Comparison of ENCODE assay signal across 19 cellular contexts in genomic region chr20:18973499-18974173, GRCh38.
DNase-seq lines count a peak whose midpoint lies in the region; ATAC-seq and TF ChIP-seq lines count a peak whose summit lies in the region.
"Had no signal": no experiment of that assay in that cellular context is flagged by ENCODE, and none has a peak within 500 bp of the region (broad histone marks: within the 10 kb centered on the region; RNA-seq: fewer than 3 reads in every experiment).

No MANE protein-coding gene starts in this region.

- intact Hi-C loops in adrenal gland (cut with DNase I) = no loop called here
- intact Hi-C loops in thyroid gland (cut with DNase I) = no loop called here

- H3K36me3 ChIP-seq in adrenal gland (replicated peaks in 1 of 2) (no peaks in the 10 kb centered on the region), thyroid gland (no peaks in the 10 kb centered on the region)

- no peak overlapping the region for H3K4me3 Mint-ChIP-seq in nephron progenitor cell
- H3K4me3 Mint-ChIP-seq: activated naive CD8-positive, alpha-beta T cell; CD4-positive, alpha-beta T cell had no signal

- ATAC-seq in HG02623 (IDR thresholded peaks at IDR 0.05; ENCODE audit: unreplicated experiment) = no peak

- H3K4me1 ChIP-seq in adrenal gland (replicated peaks in 1 of 2) = peaks cover 4 to 9% of the 10 kb centered on the region in 2 donors
- H3K4me1 ChIP-seq in thyroid gland = peaks cover 0 to 7% of the 10 kb centered on the region in 2 donors

- H3K36me3 Mint-ChIP-seq in nephron progenitor cell (ENCODE audit: low read depth) = no peaks in the 10 kb centered on the region
- H3K36me3 Mint-ChIP-seq: activated naive CD8-positive, alpha-beta T cell had no signal

- no peak overlapping the region for H3K4me3 ChIP-seq in adrenal gland
- H3K4me3 ChIP-seq in fibroblast of mammary gland (ENCODE audit: control insufficient read depth, low read depth, low read length) = no peak overlapping the region
- H3K4me3 ChIP-seq in thyroid gland (replicated peaks in 1 of 3) = no peak overlapping the region
- H3K4me3 ChIP-seq: PC-9, SK-N-MC had no signal

- H3K9me3 Mint-ChIP-seq in nephron progenitor cell = no peaks in the 10 kb centered on the region
- H3K9me3 Mint-ChIP-seq: CD4-positive, alpha-beta T cell had no signal

- TF ChIP-seq CTCF in adrenal gland (IDR thresholded peaks at IDR 0.05) (no peak), fibroblast of mammary gland (conservative IDR thresholded peaks at IDR 0.05; ENCODE audit: control insufficient read depth, insufficient read depth, low read depth, low read length) (no peak), nephron progenitor cell (IDR thresholded peaks at IDR 0.05) (no peak), thyroid gland (IDR thresholded peaks at IDR 0.05) (no peak)

- H3K9me3 ChIP-seq in adrenal gland (replicated peaks in 1 of 3) = no peaks in the 10 kb centered on the region
- H3K9me3 ChIP-seq in thyroid gland = no peaks in the 10 kb centered on the region

- 17 to 32% (median 30%) methylated on average over 5 to 7 of the region's 7 CpGs for WGBS in adrenal gland, 4 donors
- 72 to 76% methylated on average over 7 of the region's 7 CpGs for WGBS in thyroid gland, 2 donors

- peaks cover 6% of the 10 kb centered on the region for H3K4me1 Mint-ChIP-seq in nephron progenitor cell

- DNase-seq in adrenal gland (peak; percentile 73 to 92 (median 87)), fibroblast of mammary gland (ENCODE audit: low read depth) (peak; percentile 10), nephron progenitor cell (no peak), thyroid gland (peak; percentile 23 to 30), NCI-H187 (lab: John Stamatoyannopoulos, UW) (no peak), epidermal melanocyte (ENCODE audit: insufficient read length, low spot score) (no peak), A172 (ENCODE audit: low spot score) (no peak)
- DNase-seq: activated CD8-positive, alpha-beta memory T cell treated with anti-CD3 and anti-CD28 coated beads for 24 hours; CD4-positive, alpha-beta T cell; DMS79 treated with DMSO at 0.1 percent for 48 hours; hippocampal formation; Kasumi-1; NCI-H2171 treated with DMSO at 0.1 percent for 48 hours; PC-9; stimulated activated CD4-positive, alpha-beta T cell treated with anti-CD3 and anti-CD28 coated beads, Interleukin-4, amount 100 ng/mL, for 1 hour; T-helper 9 cell had no signal

- H3K27me3 ChIP-seq in adrenal gland (no peaks in the 10 kb centered on the region), thyroid gland (no peaks in the 10 kb centered on the region)

- H3K27me3 Mint-ChIP-seq in nephron progenitor cell (ENCODE audit: low read depth, poor library complexity) = peaks cover 4% of the 10 kb centered on the region
- H3K27me3 Mint-ChIP-seq: CD4-positive, alpha-beta T cell had no signal

- H3K27ac ChIP-seq in adrenal gland (peak overlapping the region in 3 of 5 donors; percentile 3 to 58 (median 9)), thyroid gland (no peak overlapping the region)
- H3K27ac ChIP-seq: PC-9, SK-N-MC had no signal

- peak overlapping the region; percentile 84 for H3K27ac Mint-ChIP-seq in nephron progenitor cell
- H3K27ac Mint-ChIP-seq: activated naive CD8-positive, alpha-beta T cell; CD4-positive, alpha-beta T cell had no signal

- TF ChIP-seq POLR2A in adrenal gland (IDR thresholded peaks at IDR 0.05) = no peak
- TF ChIP-seq POLR2A in thyroid gland (IDR thresholded peaks at IDR 0.05) = no peak

Comparison
In these comparisons a context has a peak if more than half of its experiments do, and no peak if none do; other contexts are left out.
1. DNase-seq: peak in adrenal gland (7 of 7), fibroblast of mammary gland (single experiment) and thyroid gland (2 of 2); none in nephron progenitor cell (single experiment), NCI-H187 (0 of 2), epidermal melanocyte (single experiment) and A172 (single experiment).
2. H3K27ac ChIP-seq: peak in adrenal gland (3 of 5); none in thyroid gland (0 of 3).